In genomic region chr5:61399679-61400078, GRCh38 we compare ENCODE assay signal across 27 cellular contexts.
"Had no signal": no experiment of that assay in that cellular context is flagged by ENCODE, and none has a peak within 500 bp of the region (broad histone marks: within the 10 kb centered on the region; RNA-seq: fewer than 3 reads in every experiment).

No MANE protein-coding gene starts in this region.

- H2AFZ ChIP-seq: hepatocyte had no signal

- FAIRE-seq: small intestine had no signal

- H3K27ac Mint-ChIP-seq: dendritic cell treated with granulocyte-macrophage colony-stimulating factor and Interleukin-4, amounts not matched to agents 40 ng/mL and 50 ng/mL, for 4 days; endodermal cell; stimulated activated naive CD8-positive, alpha-beta T cell treated with anti-CD3 and anti-CD28 coated beads, Interleukin-15, amount 100 ng/mL, for 72 hours had no signal

- H3K4me3 Mint-ChIP-seq: central memory CD8-positive, alpha-beta T cell; dendritic cell treated with granulocyte-macrophage colony-stimulating factor and Interleukin-4, amounts not matched to agents 40 ng/mL and 50 ng/mL, for 4 days; endodermal cell; naive thymus-derived CD4-positive, alpha-beta T cell; stimulated activated naive CD8-positive, alpha-beta T cell treated with anti-CD3 and anti-CD28 coated beads, Interleukin-15, amount 100 ng/mL, for 72 hours had no signal

- ATAC-seq: esophagus mucosa; gastrocnemius medialis; heart left ventricle; left cardiac atrium; left ventricle myocardium superior; lower lobe of right lung; naive thymus-derived CD4-positive, alpha-beta T cell; psoas muscle; right cardiac atrium; stimulated activated naive CD8-positive, alpha-beta T cell treated with anti-CD3 and anti-CD28 coated beads, Interleukin-15, amount 100 ng/mL, for 72 hours; upper lobe of right lung had no signal

- DNase-seq: colonic mucosa; effector CD8-positive, alpha-beta T cell; endodermal cell; foreskin fibroblast; gastrocnemius medialis; heart left ventricle; left cardiac atrium; left ventricle myocardium superior; lower lobe of right lung; midbrain; naive thymus-derived CD4-positive, alpha-beta T cell; psoas muscle; right cardiac atrium; small intestine; stimulated activated CD4-positive, alpha-beta T cell treated with anti-CD3 and anti-CD28 coated beads, Interleukin-15, amount 100 ng/mL, for 24 hours; stimulated activated CD4-positive, alpha-beta T cell treated with anti-CD3 and anti-CD28 coated beads, Interleukin-2, amount 100 ng/mL, for 48 hours; stimulated activated naive CD4-positive, alpha-beta T cell; stimulated activated naive CD8-positive, alpha-beta T cell treated with anti-CD3 and anti-CD28 coated beads, Interleukin-15, amount 100 ng/mL, for 72 hours; transverse colon; upper lobe of right lung; uterus had no signal

- H3K27ac ChIP-seq: colonic mucosa, epithelial cell of prostate, gastrocnemius medialis, heart left ventricle, hepatocyte, lower lobe of right lung, psoas muscle, suprapubic skin, transverse colon, upper lobe of right lung, uterus had no signal

- H3K27me3 ChIP-seq: colonic mucosa, gastrocnemius medialis, heart left ventricle, hepatocyte, suprapubic skin, transverse colon, upper lobe of right lung, uterus had no signal

- H3K4me2 ChIP-seq: hepatocyte had no signal

- H3K36me3 ChIP-seq: colonic mucosa, gastrocnemius medialis, heart left ventricle, lower lobe of right lung, suprapubic skin, transverse colon, upper lobe of right lung, uterus had no signal

- H3K9me3 Mint-ChIP-seq: central memory CD8-positive, alpha-beta T cell; dendritic cell treated with granulocyte-macrophage colony-stimulating factor and Interleukin-4, amounts not matched to agents 40 ng/mL and 50 ng/mL, for 4 days; naive thymus-derived CD4-positive, alpha-beta T cell; stimulated activated naive CD8-positive, alpha-beta T cell treated with anti-CD3 and anti-CD28 coated beads, Interleukin-15, amount 100 ng/mL, for 72 hours had no signal

- H3K27me3 Mint-ChIP-seq: central memory CD8-positive, alpha-beta T cell; dendritic cell treated with granulocyte-macrophage colony-stimulating factor and Interleukin-4, amounts not matched to agents 40 ng/mL and 50 ng/mL, for 4 days; stimulated activated naive CD8-positive, alpha-beta T cell treated with anti-CD3 and anti-CD28 coated beads, Interleukin-15, amount 100 ng/mL, for 72 hours had no signal

- H3K4me3 ChIP-seq: colonic mucosa, gastrocnemius medialis, heart left ventricle, hepatocyte, lower lobe of right lung, psoas muscle, suprapubic skin, transverse colon, upper lobe of right lung, uterus had no signal

- H3K9me3 ChIP-seq: colonic mucosa, gastrocnemius medialis, heart left ventricle, lower lobe of right lung, psoas muscle, suprapubic skin, transverse colon, upper lobe of right lung, uterus had no signal

- H3K4me1 ChIP-seq: colonic mucosa, uterus had no signal
